16 cellular contexts compared by ENCODE assay signal in the genomic region with DNA sequence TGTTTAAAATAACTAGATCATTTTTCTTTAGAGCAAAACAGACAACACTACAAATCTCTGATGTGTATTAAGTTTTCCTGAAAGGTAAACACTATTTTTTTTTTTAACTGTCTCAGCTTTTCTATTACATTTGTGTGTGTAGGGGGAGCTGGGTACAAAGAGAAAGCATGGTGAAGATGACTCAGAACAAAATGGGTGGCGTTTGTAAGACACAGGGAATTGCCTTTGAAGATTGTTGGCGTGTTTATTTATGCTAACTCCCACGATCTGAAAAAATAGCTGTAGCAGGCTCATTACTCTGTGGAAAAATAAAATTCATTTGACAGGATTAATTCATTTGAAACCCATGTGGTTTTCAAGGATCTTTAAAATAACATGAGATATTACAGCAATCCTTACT.
"Had no signal": no experiment of that assay in that cellular context is flagged by ENCODE, and none has a peak within 500 bp of the region (broad histone marks: within the 10 kb centered on the region; RNA-seq: fewer than 3 reads in every experiment).

No MANE protein-coding gene starts in this region.

- H3K36me3 ChIP-seq: esophagus squamous epithelium, left ventricle myocardium inferior, right atrium auricular region, tibial nerve, vagina had no signal

- H3K4me1 ChIP-seq: esophagus squamous epithelium, tibial nerve, vagina had no signal

- DNase-seq: activated CD4-positive, alpha-beta T cell treated with anti-CD3 and anti-CD28 coated beads, Interleukin-2, amount 10 ng/mL, durations not matched to agents 24 days and 14 days; activated CD8-positive, alpha-beta T cell treated with anti-CD3 and anti-CD28 coated beads for 36 hours; activated naive CD4-positive, alpha-beta T cell treated with Interleukin-2 at 50 U/mL for 16 hours; activated naive CD8-positive, alpha-beta T cell treated with anti-CD3 and anti-CD28 coated beads, Interleukin-2, amount 10 ng/mL, durations not matched to agents 7 days and 5 days; activated T-cell treated with anti-CD3 and anti-CD28 coated beads, Interleukin-2, amount 50 U/mL, for 24 hours; dermis blood vessel endothelial cell; effector memory CD4-positive, alpha-beta T cell; esophagus squamous epithelium; left ventricle myocardium inferior; stimulated activated CD4-positive, alpha-beta T cell treated with anti-CD3 and anti-CD28 coated beads, Interleukin-15, amount 100 ng/mL, for 24 hours; stimulated activated CD4-positive, alpha-beta T cell treated with anti-CD3 and anti-CD28 coated beads, Interleukin-2, amount 100 ng/mL, for 48 hours; T-helper 9 cell had no signal

- H3K4me3 ChIP-seq: esophagus squamous epithelium, left ventricle myocardium inferior, right atrium auricular region, tibial nerve, vagina had no signal

- H3K9me3 ChIP-seq: esophagus squamous epithelium, left ventricle myocardium inferior, right atrium auricular region, tibial nerve, vagina had no signal

- FAIRE-seq: islet of Langerhans had no signal

- H3K27ac ChIP-seq: esophagus squamous epithelium, left ventricle myocardium inferior, right atrium auricular region, tibial nerve, vagina had no signal
